1 cellular context compared by ENCODE assay signal in genomic region chr16:68244903-68245853, GRCh38.
A peak's percentile ranks its signal among the peaks of the same experiment; 100 is the strongest.
TF ChIP-seq lines count a peak whose summit lies in the region.

TSS of gene PLA2G15 (plus strand) at chr16:68245373. CDS start at chr16:68245427, 54 bp downstream.

TF ChIP-seq in K562, 482 proteins besides CTCF, POLR2A, EP300 and RAD21 (continued from another document and continues in another):
- TF ChIP-seq, protein P1, sequence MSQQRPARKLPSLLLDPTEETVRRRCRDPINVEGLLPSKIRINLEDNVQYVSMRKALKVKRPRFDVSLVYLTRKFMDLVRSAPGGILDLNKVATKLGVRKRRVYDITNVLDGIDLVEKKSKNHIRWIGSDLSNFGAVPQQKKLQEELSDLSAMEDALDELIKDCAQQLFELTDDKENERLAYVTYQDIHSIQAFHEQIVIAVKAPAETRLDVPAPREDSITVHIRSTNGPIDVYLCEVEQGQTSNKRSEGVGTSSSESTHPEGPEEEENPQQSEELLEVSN (IDR thresholded peaks at IDR 0.05; ENCODE audit: borderline replicate concordance in 1 of 2, extremely low read depth in 1 of 2, insufficient read depth in 1 of 2, insufficient read length in 1 of 2, low read depth in 1 of 2, low read length in 1 of 2, poor library complexity in 1 of 2, severe bottlenecking in 1 of 2) = peak in 1 of 2 experiments; percentile 35
- TF ChIP-seq HEY1 (CRISPR knock-in tag; IDR thresholded peaks at IDR 0.05; ENCODE audit: borderline replicate concordance) (no peak), SRSF1 (IDR thresholded peaks at IDR 0.05; ENCODE audit: low read depth, low read length) (no peak), RBM17 (IDR thresholded peaks at IDR 0.05; ENCODE audit: borderline replicate concordance, low read depth, low read length) (no peak), NEUROD1 (IDR thresholded peaks at IDR 0.05; ENCODE audit: borderline replicate concordance, low read depth, low read length, partially characterized antibody) (peak; percentile 82), ZBED1 (IDR thresholded peaks at IDR 0.05) (no peak; the same call in 1 of the 2 replicates), L3MBTL2 (IDR thresholded peaks at IDR 0.05) (peak; percentile 73), EWSR1 (IDR thresholded peaks at IDR 0.05; ENCODE audit: borderline replicate concordance, low read depth, partially characterized antibody) (no peak), SP2 (IDR thresholded peaks at IDR 0.05; ENCODE audit: extremely low read depth, low read depth, low read length, poor library complexity, severe bottlenecking) (peak; percentile 59), TFE3 (CRISPR knock-in tag; IDR thresholded peaks at IDR 0.05) (no peak), ZNF407 (IDR thresholded peaks at IDR 0.05; ENCODE audit: low read depth) (no peak), ZNF511 (CRISPR knock-in tag; IDR thresholded peaks at IDR 0.05) (peak; percentile 34; the same call in 1 of the 2 replicates), SMARCA4 (IDR thresholded peaks at IDR 0.05) (no peak), SAFB (IDR thresholded peaks at IDR 0.05; ENCODE audit: borderline replicate concordance, low read depth, low read length) (no peak), HLTF (IDR thresholded peaks at IDR 0.05) (no peak), DEAF1 (CRISPR knock-in tag; IDR thresholded peaks at IDR 0.05) (no peak), TBP (optimal IDR thresholded peaks at IDR 0.05; ENCODE audit: low read depth, low read length) (peak; percentile 8), MAZ (CRISPR knock-in tag; conservative IDR thresholded peaks at IDR 0.05 in 1 of 2, IDR thresholded peaks at IDR 0.05 in 1 of 2) (peak; percentile 92 to 94), FOXP4 (CRISPR knock-in tag; IDR thresholded peaks at IDR 0.05; ENCODE audit: borderline replicate concordance) (no peak), PRPF4 (IDR thresholded peaks at IDR 0.05; ENCODE audit: insufficient read depth, low read depth, low read length, poor library complexity, severe bottlenecking) (no peak), SNIP1 (IDR thresholded peaks at IDR 0.05; ENCODE audit: low read depth) (no peak), NFYB (IDR thresholded peaks at IDR 0.05; ENCODE audit: extremely low read depth, insufficient read length) (peak; percentile 90), BRF2 (IDR thresholded peaks at IDR 0.05; ENCODE audit: borderline replicate concordance, insufficient read depth, insufficient read length) (no peak), ZNF830 (CRISPR knock-in tag; IDR thresholded peaks at IDR 0.05) (no peak), MYNN (IDR thresholded peaks at IDR 0.05) (0 out of 2 replicates have a peak, but pooled peaks have one; percentile 11), MYNN (CRISPR knock-in tag; IDR thresholded peaks at IDR 0.05) (no peak), EGR1 (conservative IDR thresholded peaks at IDR 0.05) (peak; percentile 99), ADNP (tag; IDR thresholded peaks at IDR 0.05) (no peak), ZBTB17 (CRISPR knock-in tag; IDR thresholded peaks at IDR 0.05) (peak; percentile 100), SPI1 (IDR thresholded peaks at IDR 0.05; ENCODE audit: borderline replicate concordance, low read depth, low read length) (peak; percentile 84), CC2D1A (IDR thresholded peaks at IDR 0.05) (no peak), GABPA (tag; conservative IDR thresholded peaks at IDR 0.05; ENCODE audit: low read depth) (0 out of 2 replicates have a peak, but pooled peaks have one; percentile 41), POLR3G (IDR thresholded peaks at IDR 0.05; ENCODE audit: extremely low read depth, insufficient read length, insufficient replicate concordance) (no peak), ZNF253 (CRISPR knock-in tag; conservative IDR thresholded peaks at IDR 0.05) (no peak), RBM22 (IDR thresholded peaks at IDR 0.05; ENCODE audit: low read depth, low read length, poor library complexity, severe bottlenecking) (peak; percentile 48)
- TF ChIP-seq, protein P2, sequence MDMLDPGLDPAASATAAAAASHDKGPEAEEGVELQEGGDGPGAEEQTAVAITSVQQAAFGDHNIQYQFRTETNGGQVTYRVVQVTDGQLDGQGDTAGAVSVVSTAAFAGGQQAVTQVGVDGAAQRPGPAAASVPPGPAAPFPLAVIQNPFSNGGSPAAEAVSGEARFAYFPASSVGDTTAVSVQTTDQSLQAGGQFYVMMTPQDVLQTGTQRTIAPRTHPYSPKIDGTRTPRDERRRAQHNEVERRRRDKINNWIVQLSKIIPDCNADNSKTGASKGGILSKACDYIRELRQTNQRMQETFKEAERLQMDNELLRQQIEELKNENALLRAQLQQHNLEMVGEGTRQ (CRISPR knock-in tag; IDR thresholded peaks at IDR 0.05) = no peak
- TF ChIP-seq, protein P3, sequence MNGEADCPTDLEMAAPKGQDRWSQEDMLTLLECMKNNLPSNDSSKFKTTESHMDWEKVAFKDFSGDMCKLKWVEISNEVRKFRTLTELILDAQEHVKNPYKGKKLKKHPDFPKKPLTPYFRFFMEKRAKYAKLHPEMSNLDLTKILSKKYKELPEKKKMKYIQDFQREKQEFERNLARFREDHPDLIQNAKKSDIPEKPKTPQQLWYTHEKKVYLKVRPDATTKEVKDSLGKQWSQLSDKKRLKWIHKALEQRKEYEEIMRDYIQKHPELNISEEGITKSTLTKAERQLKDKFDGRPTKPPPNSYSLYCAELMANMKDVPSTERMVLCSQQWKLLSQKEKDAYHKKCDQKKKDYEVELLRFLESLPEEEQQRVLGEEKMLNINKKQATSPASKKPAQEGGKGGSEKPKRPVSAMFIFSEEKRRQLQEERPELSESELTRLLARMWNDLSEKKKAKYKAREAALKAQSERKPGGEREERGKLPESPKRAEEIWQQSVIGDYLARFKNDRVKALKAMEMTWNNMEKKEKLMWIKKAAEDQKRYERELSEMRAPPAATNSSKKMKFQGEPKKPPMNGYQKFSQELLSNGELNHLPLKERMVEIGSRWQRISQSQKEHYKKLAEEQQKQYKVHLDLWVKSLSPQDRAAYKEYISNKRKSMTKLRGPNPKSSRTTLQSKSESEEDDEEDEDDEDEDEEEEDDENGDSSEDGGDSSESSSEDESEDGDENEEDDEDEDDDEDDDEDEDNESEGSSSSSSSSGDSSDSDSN (IDR thresholded peaks at IDR 0.05; ENCODE audit: borderline replicate concordance in 1 of 2, low read depth in 2 of 2, low read length in 2 of 2) = no peak; a peak in 1 of 4 replicates
